Comparison of ENCODE assay signal across 16 cellular contexts in the genomic region with DNA sequence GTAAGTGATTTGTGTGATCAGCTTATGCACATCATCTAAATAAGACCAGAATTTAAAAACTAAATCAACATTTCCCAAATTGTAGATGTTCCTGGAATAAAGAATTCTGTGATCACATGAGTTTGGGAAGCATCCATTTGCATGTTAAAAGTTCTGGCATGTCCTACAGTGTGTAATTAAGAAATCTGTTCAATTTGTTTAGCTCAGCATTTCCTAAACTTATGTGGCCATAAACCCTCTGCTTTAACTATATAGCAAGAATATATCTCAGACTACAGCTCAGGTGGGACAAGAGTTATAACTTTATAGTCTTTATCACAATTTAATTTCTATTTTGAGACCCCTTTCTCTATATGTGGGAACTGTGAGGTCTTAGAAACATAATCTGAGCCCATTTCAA.
DNase-seq lines count a peak whose midpoint lies in the region; ATAC-seq and TF ChIP-seq lines count a peak whose summit lies in the region.
"Had no signal": no experiment of that assay in that cellular context is flagged by ENCODE, and none has a peak within 500 bp of the region (broad histone marks: within the 10 kb centered on the region; RNA-seq: fewer than 3 reads in every experiment).

No MANE protein-coding gene starts in this region.

- H3K36me3 Mint-ChIP-seq in natural killer cell (no peaks in the 10 kb centered on the region), T-helper 17 cell (ENCODE audit: low read depth) (no peaks in the 10 kb centered on the region), glutamatergic neuron (ENCODE audit: unreplicated experiment) (no peaks in the 10 kb centered on the region)
- H3K36me3 Mint-ChIP-seq in natural killer cell treated with Interleukin-12 subunit alpha and Interleukin-12 subunit beta and Interleukin-15 and Interleukin-18, amount 100 ng/mL, for 72 hours = no peaks in the 10 kb centered on the region
- H3K36me3 Mint-ChIP-seq in stimulated activated effector memory CD8-positive, alpha-beta T cell treated with anti-CD3 and anti-CD28 coated beads, Interleukin-12 subunit alpha, Interleukin-12 subunit beta, amount 100 ng/mL, for 72 hours = no peaks in the 10 kb centered on the region

- intact Hi-C loops in natural killer cell (cut with micrococcal nuclease) = no loop called here

- no peak for DNase-seq in natural killer cell
- no peak for DNase-seq in natural killer cell treated with Interleukin-12 subunit alpha and Interleukin-12 subunit beta and Interleukin-15 and Interleukin-18, amount 100 ng/mL, for 72 hours (ENCODE audit: low spot score)
- no peak for DNase-seq in T-helper 17 cell
- no peak for DNase-seq in glutamatergic neuron
- DNase-seq in stimulated activated effector memory CD8-positive, alpha-beta T cell treated with anti-CD3 and anti-CD28 coated beads, Interleukin-12 subunit alpha, Interleukin-12 subunit beta, amount 100 ng/mL, for 72 hours (ENCODE audit: low spot score in 2 of 2) = no peak
- no peak for DNase-seq in HT-29 (ENCODE audit: low spot score)
- DNase-seq in UCSD-AML1 (lab: John Stamatoyannopoulos, UW; ENCODE audit: unreplicated experiment) = no peak
- DNase-seq in GDM1 (lab: John Stamatoyannopoulos, UW) = no peak
- DNase-seq: 8988T, Caco-2, GOT3, H7, HFFc6 had no signal

- H3K4me1 Mint-ChIP-seq in natural killer cell (peaks cover 60 to 67% of the 10 kb centered on the region in 2 donors), T-helper 17 cell (peaks cover 45% of the 10 kb centered on the region), glutamatergic neuron (ENCODE audit: low read depth, unreplicated experiment) (peaks cover 17% of the 10 kb centered on the region)
- peaks cover 36 to 40% of the 10 kb centered on the region in 2 donors for H3K4me1 Mint-ChIP-seq in natural killer cell treated with Interleukin-12 subunit alpha and Interleukin-12 subunit beta and Interleukin-15 and Interleukin-18, amount 100 ng/mL, for 72 hours (ENCODE audit: low read depth in 2 of 2)
- H3K4me1 Mint-ChIP-seq in stimulated activated effector memory CD8-positive, alpha-beta T cell treated with anti-CD3 and anti-CD28 coated beads, Interleukin-12 subunit alpha, Interleukin-12 subunit beta, amount 100 ng/mL, for 72 hours = peaks cover 49% of the 10 kb centered on the region
- H3K4me1 Mint-ChIP-seq: B cell had no signal

- peaks cover 0 to 2% of the 10 kb centered on the region in 2 donors for H3K9me3 Mint-ChIP-seq in natural killer cell
- no peaks in the 10 kb centered on the region for H3K9me3 Mint-ChIP-seq in natural killer cell treated with Interleukin-12 subunit alpha and Interleukin-12 subunit beta and Interleukin-15 and Interleukin-18, amount 100 ng/mL, for 72 hours
- H3K9me3 Mint-ChIP-seq in glutamatergic neuron (ENCODE audit: unreplicated experiment) = no peaks in the 10 kb centered on the region
- no peaks in the 10 kb centered on the region for H3K9me3 Mint-ChIP-seq in stimulated activated effector memory CD8-positive, alpha-beta T cell treated with anti-CD3 and anti-CD28 coated beads, Interleukin-12 subunit alpha, Interleukin-12 subunit beta, amount 100 ng/mL, for 72 hours
- H3K9me3 Mint-ChIP-seq: HFFc6 had no signal

- H3K27me3 Mint-ChIP-seq in natural killer cell (ENCODE audit: low read depth in 2 of 2) (no peaks in the 10 kb centered on the region), T-helper 17 cell (no peaks in the 10 kb centered on the region), glutamatergic neuron (ENCODE audit: unreplicated experiment) (no peaks in the 10 kb centered on the region)
- H3K27me3 Mint-ChIP-seq in natural killer cell treated with Interleukin-12 subunit alpha and Interleukin-12 subunit beta and Interleukin-15 and Interleukin-18, amount 100 ng/mL, for 72 hours = no peaks in the 10 kb centered on the region

- no peaks in the 10 kb centered on the region for H3K9me3 ChIP-seq in T-helper 17 cell (ENCODE audit: control insufficient read depth, low read length, poor library complexity, severe bottlenecking)
- H3K9me3 ChIP-seq: BLaER1 treated with 17β-estradiol and CSF1 and Interleukin-3, amounts not matched to agents 10 nM and 100 nM; Caco-2 had no signal

- ATAC-seq in natural killer cell (no peak), T-helper 17 cell (no peak)
- ATAC-seq in natural killer cell treated with Interleukin-12 subunit alpha and Interleukin-12 subunit beta and Interleukin-15 and Interleukin-18, amount 100 ng/mL, for 72 hours = no peak
- no peak for ATAC-seq in stimulated activated effector memory CD8-positive, alpha-beta T cell treated with anti-CD3 and anti-CD28 coated beads, Interleukin-12 subunit alpha, Interleukin-12 subunit beta, amount 100 ng/mL, for 72 hours
- ATAC-seq: HCT116 had no signal

- no peak for TF ChIP-seq CTCF in natural killer cell (IDR thresholded peaks at IDR 0.05)
- TF ChIP-seq CTCF in glutamatergic neuron (IDR thresholded peaks at IDR 0.05; ENCODE audit: partially characterized antibody, unreplicated experiment) = no peak

- H3K27ac Mint-ChIP-seq in natural killer cell (peak overlapping the region; percentile 96 to 97), T-helper 17 cell (peak overlapping the region; percentile 89), glutamatergic neuron (ENCODE audit: unreplicated experiment) (peak overlapping the region; percentile 41)
- H3K27ac Mint-ChIP-seq in natural killer cell treated with Interleukin-12 subunit alpha and Interleukin-12 subunit beta and Interleukin-15 and Interleukin-18, amount 100 ng/mL, for 72 hours = peak overlapping the region in 1 of 2 donors; percentile 80
- H3K27ac Mint-ChIP-seq in stimulated activated effector memory CD8-positive, alpha-beta T cell treated with anti-CD3 and anti-CD28 coated beads, Interleukin-12 subunit alpha, Interleukin-12 subunit beta, amount 100 ng/mL, for 72 hours = peak overlapping the region; percentile 48
- H3K27ac Mint-ChIP-seq: B cell, HFFc6 had no signal

- peak overlapping the region; percentile 93 for H3K4me3 Mint-ChIP-seq in natural killer cell
- no peak overlapping the region for H3K4me3 Mint-ChIP-seq in natural killer cell treated with Interleukin-12 subunit alpha and Interleukin-12 subunit beta and Interleukin-15 and Interleukin-18, amount 100 ng/mL, for 72 hours
- H3K4me3 Mint-ChIP-seq in T-helper 17 cell = peak overlapping the region; percentile 86
- H3K4me3 Mint-ChIP-seq in glutamatergic neuron (ENCODE audit: unreplicated experiment) = no peak overlapping the region
- no peak overlapping the region for H3K4me3 Mint-ChIP-seq in stimulated activated effector memory CD8-positive, alpha-beta T cell treated with anti-CD3 and anti-CD28 coated beads, Interleukin-12 subunit alpha, Interleukin-12 subunit beta, amount 100 ng/mL, for 72 hours
- H3K4me3 Mint-ChIP-seq: B cell, HFFc6 had no signal

Comparison
In these comparisons a context has a peak if more than half of its experiments do, and no peak if none do; other contexts are left out.
1. H3K4me3 Mint-ChIP-seq: peak in natural killer cell (single experiment) and T-helper 17 cell (single experiment); none in natural killer cell treated with Interleukin-12 subunit alpha and Interleukin-12 subunit beta and Interleukin-15 and Interleukin-18, amount 100 ng/mL, for 72 hours (single experiment), glutamatergic neuron (single experiment) and stimulated activated effector memory CD8-positive, alpha-beta T cell treated with anti-CD3 and anti-CD28 coated beads, Interleukin-12 subunit alpha, Interleukin-12 subunit beta, amount 100 ng/mL, for 72 hours (single experiment).